19 cellular contexts compared by ENCODE assay signal in the genomic region with DNA sequence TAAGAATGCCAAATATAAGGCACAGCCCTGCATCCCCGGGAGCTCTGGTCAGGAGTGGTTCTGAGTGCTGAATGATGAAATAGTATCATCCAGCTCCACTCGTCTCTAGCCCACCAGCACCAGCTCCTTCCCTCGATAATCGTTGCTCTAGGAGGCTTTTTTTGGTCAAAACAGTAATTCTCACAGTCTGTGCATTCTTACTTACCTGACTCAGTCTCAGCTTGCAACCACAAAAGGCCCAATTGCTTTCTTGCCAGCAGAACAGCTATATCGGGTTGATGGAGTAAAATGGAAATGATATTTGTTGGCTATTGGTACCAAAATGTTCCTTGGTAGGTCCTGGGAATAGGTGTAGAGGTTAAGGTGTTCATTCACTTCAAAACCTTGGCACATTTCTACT.
A peak's percentile ranks its signal among the peaks of the same experiment; 100 is the strongest.
DNase-seq lines count a peak whose midpoint lies in the region; ATAC-seq, FAIRE-seq and TF ChIP-seq lines count a peak whose summit lies in the region.
"Had no signal": no experiment of that assay in that cellular context is flagged by ENCODE, and none has a peak within 500 bp of the region (broad histone marks: within the 10 kb centered on the region; RNA-seq: fewer than 3 reads in every experiment).

No MANE protein-coding gene starts in this region.

- peaks cover 1% of the 10 kb centered on the region for H3K9me3 Mint-ChIP-seq in astrocyte (ENCODE audit: unreplicated experiment)
- peaks cover 0 to 8% of the 10 kb centered on the region in 2 donors for H3K9me3 Mint-ChIP-seq in natural killer cell

- TF ChIP-seq POLR2A in spleen (IDR thresholded peaks at IDR 0.05) (no peak), gastroesophageal sphincter (IDR thresholded peaks at IDR 0.05) (no peak)

- DNase-seq in HTR-8/SVneo (ENCODE audit: insufficient read length, low spot score): no peak
- DNase-seq in astrocyte (ENCODE audit: low read depth): peak; percentile 51
- DNase-seq in bronchial epithelial cell (ENCODE audit: low read depth): no peak
- no peak for DNase-seq in natural killer cell
- no peak for DNase-seq in spleen
- DNase-seq: C1 segment of cervical spinal cord; Calu3; CD4-positive, alpha-beta memory T cell; COR-L47; DMS53; DMS79 treated with DMSO at 0.1 percent for 48 hours; GF-D8; H7; HCEC 1CT had no signal

- ATAC-seq in natural killer cell (no peak), gastroesophageal sphincter (no peak), HG02970 (IDR thresholded peaks at IDR 0.05; ENCODE audit: low FRiP score, unreplicated experiment) (no peak)

- H3K4me3 ChIP-seq in astrocyte (ENCODE audit: insufficient read depth, low read depth, low read length): no peak overlapping the region
- no peak overlapping the region for H3K4me3 ChIP-seq in bronchial epithelial cell (ENCODE audit: low read depth, low read length)
- no peak overlapping the region for H3K4me3 ChIP-seq in spleen
- H3K4me3 ChIP-seq in gastroesophageal sphincter: no peak overlapping the region

- TF ChIP-seq CTCF in astrocyte (IDR thresholded peaks at IDR 0.05; ENCODE audit: insufficient read depth, low read depth, low read length) (no peak), bronchial epithelial cell (IDR thresholded peaks at IDR 0.05; ENCODE audit: insufficient read depth, low read length, severe bottlenecking) (no peak), natural killer cell (IDR thresholded peaks at IDR 0.05) (no peak), spleen (IDR thresholded peaks at IDR 0.05 in 8 of 11, conservative IDR thresholded peaks at IDR 0.05 in 3 of 11) (no peak), gastroesophageal sphincter (IDR thresholded peaks at IDR 0.05) (no peak)

- FAIRE-seq in HTR-8/SVneo (lab: Jason Lieb, UNC) (peak; percentile 36), astrocyte (lab: Jason Lieb, UNC) (no peak), bronchial epithelial cell (lab: Jason Lieb, UNC) (peak; percentile 32)
- FAIRE-seq: GM12891, GM18507, H1 had no signal

- H3K36me3 ChIP-seq in astrocyte (ENCODE audit: insufficient read depth, low read length) (no peaks in the 10 kb centered on the region), bronchial epithelial cell (ENCODE audit: control insufficient read depth, insufficient read depth, low read length) (no peaks in the 10 kb centered on the region), spleen (no peaks in the 10 kb centered on the region), gastroesophageal sphincter (no peaks in the 10 kb centered on the region)

- H3K4me1 Mint-ChIP-seq in astrocyte (ENCODE audit: low read depth, unreplicated experiment) (peaks cover 11% of the 10 kb centered on the region), natural killer cell (no peaks in the 10 kb centered on the region)
- H3K4me1 Mint-ChIP-seq: CD4-positive, alpha-beta memory T cell had no signal

- H3K27me3 Mint-ChIP-seq in astrocyte (ENCODE audit: low read depth, unreplicated experiment) (peaks cover 4% of the 10 kb centered on the region), natural killer cell (ENCODE audit: low read depth in 2 of 2) (no peaks in the 10 kb centered on the region)

- no peak overlapping the region for H3K9ac ChIP-seq in astrocyte (ENCODE audit: low read length)

- TF ChIP-seq EP300 in gastroesophageal sphincter (IDR thresholded peaks at IDR 0.05): no peak

- no peak overlapping the region for H3K4me2 ChIP-seq in astrocyte (ENCODE audit: low read length)

- WGBS in spleen, 5 donors: 81 to 93% (median 88%) methylated on average over 5 of the region's 5 CpGs
- 88 to 89% methylated on average over 5 of the region's 5 CpGs for WGBS in gastroesophageal sphincter (ENCODE audit: low coverage in 1 of 2), 2 donors

- H4K20me1 ChIP-seq in astrocyte (ENCODE audit: insufficient read depth, low read length): no peaks in the 10 kb centered on the region

- H3K4me3 Mint-ChIP-seq in astrocyte (ENCODE audit: unreplicated experiment) (no peak overlapping the region), natural killer cell (no peak overlapping the region)
- H3K4me3 Mint-ChIP-seq: CD4-positive, alpha-beta memory T cell had no signal

- no peak overlapping the region for H3K27ac Mint-ChIP-seq in astrocyte (ENCODE audit: unreplicated experiment)
- H3K27ac Mint-ChIP-seq in natural killer cell: no peak overlapping the region
- H3K27ac Mint-ChIP-seq: CD4-positive, alpha-beta memory T cell had no signal

- no peaks in the 10 kb centered on the region for H3K79me2 ChIP-seq in astrocyte (ENCODE audit: insufficient read depth, low read length)

- H3K9me3 ChIP-seq in astrocyte (ENCODE audit: insufficient read depth, low read depth, low read length) (no peaks in the 10 kb centered on the region), spleen (no peaks in the 10 kb centered on the region), gastroesophageal sphincter (no peaks in the 10 kb centered on the region)

- H3K27me3 ChIP-seq in astrocyte (ENCODE audit: insufficient read depth, low read length) (peaks cover 3% of the 10 kb centered on the region), bronchial epithelial cell (ENCODE audit: control insufficient read depth, insufficient read depth, low read length) (no peaks in the 10 kb centered on the region), spleen (replicated peaks in 1 of 7) (no peaks in the 10 kb centered on the region), gastroesophageal sphincter (no peaks in the 10 kb centered on the region)

- H3K36me3 Mint-ChIP-seq in astrocyte (ENCODE audit: low read depth, unreplicated experiment) (no peaks in the 10 kb centered on the region), natural killer cell (no peaks in the 10 kb centered on the region)
- H3K36me3 Mint-ChIP-seq: CD4-positive, alpha-beta memory T cell had no signal

- no peak overlapping the region for H2AFZ ChIP-seq in astrocyte (ENCODE audit: low read depth, low read length)

- peaks cover 8% of the 10 kb centered on the region for H3K4me1 ChIP-seq in astrocyte (ENCODE audit: insufficient read depth, low read length)
- no peaks in the 10 kb centered on the region for H3K4me1 ChIP-seq in spleen
- no peaks in the 10 kb centered on the region for H3K4me1 ChIP-seq in gastroesophageal sphincter

- no peak overlapping the region for H3K27ac ChIP-seq in astrocyte (ENCODE audit: low read depth, low read length)
- H3K27ac ChIP-seq in spleen: no peak overlapping the region
- H3K27ac ChIP-seq in gastroesophageal sphincter: no peak overlapping the region

- intact Hi-C loops in natural killer cell (cut with micrococcal nuclease): no loop called here
- intact Hi-C loops in spleen (cut with DNase I; ENCODE audit: low total_unique reads): no loop called here
